ENCODE assay signal across 1 cellular context in the genomic region with DNA sequence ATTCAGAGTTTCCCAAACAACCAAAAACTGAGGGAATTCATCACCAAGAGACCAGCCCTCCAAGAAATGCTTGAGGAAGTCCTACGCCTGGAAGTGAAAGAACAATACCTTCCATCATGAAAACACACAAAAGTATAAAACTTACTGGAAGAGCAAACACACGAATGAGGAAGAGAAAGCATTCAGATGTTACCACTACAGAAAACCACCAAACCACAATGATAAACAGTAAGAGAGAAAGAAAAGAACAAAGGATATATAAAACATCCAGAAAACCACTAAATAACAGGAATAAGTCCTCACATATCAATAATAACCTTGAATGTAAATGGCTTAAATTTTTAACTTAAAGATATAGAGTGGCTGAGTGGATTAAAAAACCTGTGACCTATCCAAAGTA.
TF ChIP-seq lines count a peak whose summit lies in the region.

No MANE protein-coding gene starts in this region.

TF ChIP-seq in IMR-90, 13 proteins besides CTCF, POLR2A, EP300 and RAD21:
- no peak for TF ChIP-seq MAFK (IDR thresholded peaks at IDR 0.05; ENCODE audit: low read depth, low read length)
- TF ChIP-seq, protein P1, sequence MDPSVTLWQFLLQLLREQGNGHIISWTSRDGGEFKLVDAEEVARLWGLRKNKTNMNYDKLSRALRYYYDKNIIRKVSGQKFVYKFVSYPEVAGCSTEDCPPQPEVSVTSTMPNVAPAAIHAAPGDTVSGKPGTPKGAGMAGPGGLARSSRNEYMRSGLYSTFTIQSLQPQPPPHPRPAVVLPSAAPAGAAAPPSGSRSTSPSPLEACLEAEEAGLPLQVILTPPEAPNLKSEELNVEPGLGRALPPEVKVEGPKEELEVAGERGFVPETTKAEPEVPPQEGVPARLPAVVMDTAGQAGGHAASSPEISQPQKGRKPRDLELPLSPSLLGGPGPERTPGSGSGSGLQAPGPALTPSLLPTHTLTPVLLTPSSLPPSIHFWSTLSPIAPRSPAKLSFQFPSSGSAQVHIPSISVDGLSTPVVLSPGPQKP (IDR thresholded peaks at IDR 0.05; ENCODE audit: borderline replicate concordance, low read depth, low read length) = no peak
- no peak for TF ChIP-seq SMC3 (IDR thresholded peaks at IDR 0.05; ENCODE audit: low read depth, low read length)
- no peak for TF ChIP-seq CEBPB (IDR thresholded peaks at IDR 0.05; ENCODE audit: low read depth, low read length)
- TF ChIP-seq MAZ (IDR thresholded peaks at IDR 0.05; ENCODE audit: borderline replicate concordance, low read depth, low read length) = no peak
- TF ChIP-seq, protein P2, sequence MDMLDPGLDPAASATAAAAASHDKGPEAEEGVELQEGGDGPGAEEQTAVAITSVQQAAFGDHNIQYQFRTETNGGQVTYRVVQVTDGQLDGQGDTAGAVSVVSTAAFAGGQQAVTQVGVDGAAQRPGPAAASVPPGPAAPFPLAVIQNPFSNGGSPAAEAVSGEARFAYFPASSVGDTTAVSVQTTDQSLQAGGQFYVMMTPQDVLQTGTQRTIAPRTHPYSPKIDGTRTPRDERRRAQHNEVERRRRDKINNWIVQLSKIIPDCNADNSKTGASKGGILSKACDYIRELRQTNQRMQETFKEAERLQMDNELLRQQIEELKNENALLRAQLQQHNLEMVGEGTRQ (IDR thresholded peaks at IDR 0.05; ENCODE audit: low read depth, low read length) = no peak
- no peak for TF ChIP-seq FOS (IDR thresholded peaks at IDR 0.05; ENCODE audit: low read depth, low read length)
- no peak for TF ChIP-seq MXI1 (IDR thresholded peaks at IDR 0.05; ENCODE audit: borderline replicate concordance, low read depth, low read length)
- no peak for TF ChIP-seq CHD1 (IDR thresholded peaks at IDR 0.05; ENCODE audit: low read depth, low read length)
- no peak for TF ChIP-seq BHLHE40 (IDR thresholded peaks at IDR 0.05; ENCODE audit: low read depth, low read length)
- no peak for TF ChIP-seq RFX5 (IDR thresholded peaks at IDR 0.05; ENCODE audit: low read depth, low read length)
- TF ChIP-seq NFE2L2 (IDR thresholded peaks at IDR 0.05; ENCODE audit: low read depth, low read length) = no peak
- TF ChIP-seq RCOR1 (IDR thresholded peaks at IDR 0.05; ENCODE audit: insufficient replicate concordance, low read length) = no peak
TF ChIP-seq in IMR-90: peak in this region for 0.
